Comparison of ENCODE assay signal across 28 cellular contexts in the genomic region with DNA sequence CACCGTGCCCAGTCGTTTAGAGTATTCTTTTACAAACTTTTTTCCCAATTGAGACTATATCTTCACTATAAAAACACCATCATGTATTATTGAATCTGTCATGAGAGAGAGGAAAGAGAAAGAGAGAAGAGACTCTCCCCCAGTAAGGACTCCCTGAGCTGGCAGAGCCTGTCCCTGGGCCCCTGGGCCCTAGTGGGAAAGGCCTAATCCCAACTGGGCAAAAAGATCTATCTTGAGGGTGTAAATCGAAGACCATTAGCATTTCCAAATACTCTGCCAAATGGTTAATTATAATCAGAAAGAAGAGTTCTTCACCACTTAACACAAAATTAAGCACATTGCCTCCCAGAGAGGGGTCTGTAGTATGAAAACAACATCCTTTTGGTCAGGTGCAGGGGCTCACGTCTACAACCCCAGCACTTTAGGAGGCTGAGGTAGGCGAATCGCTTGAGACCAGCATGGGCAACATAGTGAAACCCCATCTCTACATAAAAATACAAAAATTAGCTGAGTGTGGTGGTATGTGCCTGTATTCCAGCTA.
"Had no signal": no experiment of that assay in that cellular context is flagged by ENCODE, and none has a peak within 500 bp of the region (broad histone marks: within the 10 kb centered on the region; RNA-seq: fewer than 3 reads in every experiment).

No MANE protein-coding gene starts in this region.

- H3K4me1 Mint-ChIP-seq: activated naive CD8-positive, alpha-beta T cell treated with anti-CD3 and anti-CD28 coated beads, Interleukin-2, amount 10 ng/mL, durations not matched to agents 7 days and 5 days; central memory CD8-positive, alpha-beta T cell had no signal

- H3K4me3 ChIP-seq: adrenal gland, body of pancreas, Peyer's patch, SJCRH30 had no signal

- H3K9ac ChIP-seq: SK-N-SH had no signal

- H3K36me3 Mint-ChIP-seq: activated naive CD8-positive, alpha-beta T cell treated with anti-CD3 and anti-CD28 coated beads, Interleukin-2, amount 10 ng/mL, durations not matched to agents 7 days and 5 days had no signal

- H3K27me3 ChIP-seq: adrenal gland, body of pancreas, Peyer's patch, SJCRH30 had no signal

- H3K9me3 Mint-ChIP-seq: activated naive CD8-positive, alpha-beta T cell treated with anti-CD3 and anti-CD28 coated beads, Interleukin-2, amount 10 ng/mL, durations not matched to agents 7 days and 5 days; central memory CD8-positive, alpha-beta T cell had no signal

- H3K27ac ChIP-seq: adrenal gland, body of pancreas, Peyer's patch, RWPE1, SJCRH30, VCaP had no signal

- H3K4me2 ChIP-seq: SK-N-SH had no signal

- H3K27ac Mint-ChIP-seq: activated CD8-positive, alpha-beta T cell treated with anti-CD3 and anti-CD28 coated beads, Interleukin-2, amount 10 ng/mL, durations not matched to agents 7 days and 5 days; activated naive CD8-positive, alpha-beta T cell treated with anti-CD3 and anti-CD28 coated beads, Interleukin-2, amount 10 ng/mL, durations not matched to agents 7 days and 5 days had no signal

- ATAC-seq: activated CD8-positive, alpha-beta T cell treated with anti-CD3 and anti-CD28 coated beads, Interleukin-2, amount 10 ng/mL, durations not matched to agents 7 days and 5 days; body of pancreas had no signal

- H3K4me1 ChIP-seq: adrenal gland, body of pancreas, Peyer's patch, SJCRH30 had no signal

- H3K9me3 ChIP-seq: adrenal gland, body of pancreas, Peyer's patch, SJCRH30, SK-N-SH had no signal

- DNase-seq: activated CD4-positive, alpha-beta T cell treated with anti-CD3 and anti-CD28 coated beads for 4 hours; activated CD8-positive, alpha-beta memory T cell treated with anti-CD3 and anti-CD28 coated beads, Interleukin-2, amount 50 U/mL, for 48 hours; activated CD8-positive, alpha-beta T cell treated with anti-CD3 and anti-CD28 coated beads, Interleukin-2, amount 10 ng/mL, durations not matched to agents 7 days and 5 days; activated naive CD4-positive, alpha-beta T cell treated with anti-CD3 and anti-CD28 coated beads, Interleukin-2, amount 50 U/mL, for 16 hours; activated naive CD8-positive, alpha-beta T cell treated with anti-CD3 and anti-CD28 coated beads, Interleukin-2, amount 10 ng/mL, durations not matched to agents 7 days and 5 days; activated T-cell treated with anti-CD3 and anti-CD28 coated beads, Interleukin-2, amount 50 U/mL, for 1 hour; aorta; body of pancreas; Kasumi-1; NCI-H1048; NCI-H146; NCI-H1930; NCI-H2171; NCI-H226; NCI-H510A; NCI-H526 treated with DMSO at 0.1 percent for 48 hours; NCI-H82; OCI-M1; Peyer's patch; Right ventricle myocardium superior; SJCRH30; SK-N-SH; T-helper 1 cell had no signal

- FAIRE-seq: bronchial epithelial cell had no signal

- H3K4me3 Mint-ChIP-seq: activated CD8-positive, alpha-beta T cell treated with anti-CD3 and anti-CD28 coated beads, Interleukin-2, amount 10 ng/mL, durations not matched to agents 7 days and 5 days; activated naive CD8-positive, alpha-beta T cell treated with anti-CD3 and anti-CD28 coated beads, Interleukin-2, amount 10 ng/mL, durations not matched to agents 7 days and 5 days; central memory CD8-positive, alpha-beta T cell had no signal

- H3K36me3 ChIP-seq: adrenal gland, Peyer's patch, SJCRH30 had no signal
